Comparison of ENCODE assay signal across 1 cellular context in the genomic region with DNA sequence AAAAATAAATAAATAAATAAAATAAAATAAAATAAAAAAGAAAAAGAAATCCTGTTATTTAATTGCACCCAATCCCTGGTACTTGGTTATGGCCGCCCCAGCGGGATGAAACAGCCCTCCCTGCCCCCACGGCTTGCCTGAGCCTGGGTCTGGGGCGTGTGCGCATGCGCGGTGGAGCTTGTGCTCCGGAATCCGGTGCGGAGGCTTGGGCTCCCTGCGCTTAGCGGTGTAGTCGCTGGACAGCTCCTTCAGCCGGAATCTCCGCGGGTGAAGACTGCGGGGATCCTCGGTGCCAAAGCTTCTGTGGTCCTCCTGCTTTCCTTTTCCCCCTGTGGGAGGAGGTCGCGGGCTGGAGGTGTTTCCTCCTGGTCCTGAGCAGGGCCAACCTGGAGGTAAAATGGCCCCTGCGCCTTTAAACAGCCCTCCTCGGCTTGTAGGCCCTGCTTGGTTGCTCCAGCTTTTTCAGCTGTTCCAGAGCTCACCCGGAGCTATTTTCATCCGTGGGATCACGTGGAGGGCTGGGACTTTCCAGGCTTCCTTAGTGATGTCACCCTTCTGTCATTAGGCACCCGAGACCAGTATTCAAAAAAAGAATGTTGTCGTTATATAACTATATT.
TF ChIP-seq lines count a peak whose summit lies in the region.

TSS of gene PLA2G4C (minus strand) at position 468 of the 617 bp plus-strand sequence. CDS start 4,288 bp downstream, outside the sequence.

TF ChIP-seq in GM12878, 131 proteins besides CTCF, POLR2A, EP300 and RAD21 (continued from another document and continues in another):
- no peak for TF ChIP-seq MEF2B (IDR thresholded peaks at IDR 0.05; ENCODE audit: partially characterized antibody, poor library complexity, severe bottlenecking)
- TF ChIP-seq CBX3 (IDR thresholded peaks at IDR 0.05; ENCODE audit: borderline replicate concordance, low read depth), result no peak
- TF ChIP-seq ZSCAN29 (IDR thresholded peaks at IDR 0.05), result no peak
- TF ChIP-seq SIN3A (IDR thresholded peaks at IDR 0.05; ENCODE audit: low read depth, low read length), result no peak
- no peak for TF ChIP-seq CBFB (IDR thresholded peaks at IDR 0.05; ENCODE audit: low read depth)
- TF ChIP-seq CHD2 (IDR thresholded peaks at IDR 0.05; ENCODE audit: borderline replicate concordance, low read depth, low read length), result 0 out of 2 replicates have a peak, but pooled peaks have one; percentile 55
- no peak for TF ChIP-seq CHD1 (IDR thresholded peaks at IDR 0.05; ENCODE audit: low read depth, low read length)
- no peak for TF ChIP-seq TARDBP (IDR thresholded peaks at IDR 0.05; ENCODE audit: borderline replicate concordance)
- TF ChIP-seq, protein P1, sequence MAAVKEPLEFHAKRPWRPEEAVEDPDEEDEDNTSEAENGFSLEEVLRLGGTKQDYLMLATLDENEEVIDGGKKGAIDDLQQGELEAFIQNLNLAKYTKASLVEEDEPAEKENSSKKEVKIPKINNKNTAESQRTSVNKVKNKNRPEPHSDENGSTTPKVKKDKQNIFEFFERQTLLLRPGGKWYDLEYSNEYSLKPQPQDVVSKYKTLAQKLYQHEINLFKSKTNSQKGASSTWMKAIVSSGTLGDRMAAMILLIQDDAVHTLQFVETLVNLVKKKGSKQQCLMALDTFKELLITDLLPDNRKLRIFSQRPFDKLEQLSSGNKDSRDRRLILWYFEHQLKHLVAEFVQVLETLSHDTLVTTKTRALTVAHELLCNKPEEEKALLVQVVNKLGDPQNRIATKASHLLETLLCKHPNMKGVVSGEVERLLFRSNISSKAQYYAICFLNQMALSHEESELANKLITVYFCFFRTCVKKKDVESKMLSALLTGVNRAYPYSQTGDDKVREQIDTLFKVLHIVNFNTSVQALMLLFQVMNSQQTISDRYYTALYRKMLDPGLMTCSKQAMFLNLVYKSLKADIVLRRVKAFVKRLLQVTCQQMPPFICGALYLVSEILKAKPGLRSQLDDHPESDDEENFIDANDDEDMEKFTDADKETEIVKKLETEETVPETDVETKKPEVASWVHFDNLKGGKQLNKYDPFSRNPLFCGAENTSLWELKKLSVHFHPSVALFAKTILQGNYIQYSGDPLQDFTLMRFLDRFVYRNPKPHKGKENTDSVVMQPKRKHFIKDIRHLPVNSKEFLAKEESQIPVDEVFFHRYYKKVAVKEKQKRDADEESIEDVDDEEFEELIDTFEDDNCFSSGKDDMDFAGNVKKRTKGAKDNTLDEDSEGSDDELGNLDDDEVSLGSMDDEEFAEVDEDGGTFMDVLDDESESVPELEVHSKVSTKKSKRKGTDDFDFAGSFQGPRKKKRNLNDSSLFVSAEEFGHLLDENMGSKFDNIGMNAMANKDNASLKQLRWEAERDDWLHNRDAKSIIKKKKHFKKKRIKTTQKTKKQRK (IDR thresholded peaks at IDR 0.05; ENCODE audit: low read depth, low read length), result no peak
- no peak for TF ChIP-seq MYC (IDR thresholded peaks at IDR 0.05; ENCODE audit: insufficient read depth, insufficient read length, insufficient replicate concordance, low read length, severe bottlenecking)
- TF ChIP-seq, protein P2, sequence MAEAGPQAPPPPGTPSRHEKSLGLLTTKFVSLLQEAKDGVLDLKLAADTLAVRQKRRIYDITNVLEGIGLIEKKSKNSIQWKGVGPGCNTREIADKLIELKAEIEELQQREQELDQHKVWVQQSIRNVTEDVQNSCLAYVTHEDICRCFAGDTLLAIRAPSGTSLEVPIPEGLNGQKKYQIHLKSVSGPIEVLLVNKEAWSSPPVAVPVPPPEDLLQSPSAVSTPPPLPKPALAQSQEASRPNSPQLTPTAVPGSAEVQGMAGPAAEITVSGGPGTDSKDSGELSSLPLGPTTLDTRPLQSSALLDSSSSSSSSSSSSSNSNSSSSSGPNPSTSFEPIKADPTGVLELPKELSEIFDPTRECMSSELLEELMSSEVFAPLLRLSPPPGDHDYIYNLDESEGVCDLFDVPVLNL (IDR thresholded peaks at IDR 0.05; ENCODE audit: low read depth, low read length), result no peak
- no peak for TF ChIP-seq IRF5 (IDR thresholded peaks at IDR 0.05; ENCODE audit: borderline replicate concordance)
- TF ChIP-seq NR2C2 (IDR thresholded peaks at IDR 0.05; ENCODE audit: borderline replicate concordance, control insufficient read depth, insufficient read length, low read depth), result no peak
- no peak for TF ChIP-seq PKNOX1 (IDR thresholded peaks at IDR 0.05)
- TF ChIP-seq SRF (IDR thresholded peaks at IDR 0.05; ENCODE audit: low read depth in 2 of 2, low read length in 2 of 2), result no peak
- TF ChIP-seq ZBED1 (IDR thresholded peaks at IDR 0.05; ENCODE audit: borderline replicate concordance), result no peak
- TF ChIP-seq TCF12 (IDR thresholded peaks at IDR 0.05; ENCODE audit: low read depth, low read length), result no peak
- TF ChIP-seq POLR2AphosphoS5 (IDR thresholded peaks at IDR 0.05; ENCODE audit: low read length), result peak; percentile 58; the same call in 1 of the 2 replicates
- peak; percentile 15; the same call in 1 of the 2 replicates for TF ChIP-seq CREM (IDR thresholded peaks at IDR 0.05; ENCODE audit: low read depth)
- no peak for TF ChIP-seq SKIL (IDR thresholded peaks at IDR 0.05; ENCODE audit: low read depth, poor library complexity, severe bottlenecking)
- 0 out of 2 replicates have a peak, but pooled peaks have one; percentile 38 for TF ChIP-seq CREB1 (IDR thresholded peaks at IDR 0.05; ENCODE audit: low read depth)
- TF ChIP-seq POLR2AphosphoS2 (IDR thresholded peaks at IDR 0.05; ENCODE audit: low read depth, low read length), result no peak
- TF ChIP-seq TCF3 (IDR thresholded peaks at IDR 0.05; ENCODE audit: borderline replicate concordance, insufficient read depth, low read depth, low read length), result no peak
- peak; percentile 14; the same call in 1 of the 2 replicates for TF ChIP-seq RUNX3 (IDR thresholded peaks at IDR 0.05; ENCODE audit: low read length)
- peak; percentile 53 for TF ChIP-seq RELA (IDR thresholded peaks at IDR 0.05; ENCODE audit: borderline replicate concordance, partially characterized antibody)
- TF ChIP-seq, protein P3, sequence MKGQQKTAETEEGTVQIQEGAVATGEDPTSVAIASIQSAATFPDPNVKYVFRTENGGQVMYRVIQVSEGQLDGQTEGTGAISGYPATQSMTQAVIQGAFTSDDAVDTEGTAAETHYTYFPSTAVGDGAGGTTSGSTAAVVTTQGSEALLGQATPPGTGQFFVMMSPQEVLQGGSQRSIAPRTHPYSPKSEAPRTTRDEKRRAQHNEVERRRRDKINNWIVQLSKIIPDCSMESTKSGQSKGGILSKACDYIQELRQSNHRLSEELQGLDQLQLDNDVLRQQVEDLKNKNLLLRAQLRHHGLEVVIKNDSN (IDR thresholded peaks at IDR 0.05; ENCODE audit: borderline replicate concordance, extremely low read length, insufficient read depth, low read depth, low read length), result peak; percentile 62
- TF ChIP-seq CEBPB (IDR thresholded peaks at IDR 0.05; ENCODE audit: borderline replicate concordance in 1 of 2, low read depth in 2 of 2, low read length in 2 of 2), result no peak
- TF ChIP-seq, protein P4, sequence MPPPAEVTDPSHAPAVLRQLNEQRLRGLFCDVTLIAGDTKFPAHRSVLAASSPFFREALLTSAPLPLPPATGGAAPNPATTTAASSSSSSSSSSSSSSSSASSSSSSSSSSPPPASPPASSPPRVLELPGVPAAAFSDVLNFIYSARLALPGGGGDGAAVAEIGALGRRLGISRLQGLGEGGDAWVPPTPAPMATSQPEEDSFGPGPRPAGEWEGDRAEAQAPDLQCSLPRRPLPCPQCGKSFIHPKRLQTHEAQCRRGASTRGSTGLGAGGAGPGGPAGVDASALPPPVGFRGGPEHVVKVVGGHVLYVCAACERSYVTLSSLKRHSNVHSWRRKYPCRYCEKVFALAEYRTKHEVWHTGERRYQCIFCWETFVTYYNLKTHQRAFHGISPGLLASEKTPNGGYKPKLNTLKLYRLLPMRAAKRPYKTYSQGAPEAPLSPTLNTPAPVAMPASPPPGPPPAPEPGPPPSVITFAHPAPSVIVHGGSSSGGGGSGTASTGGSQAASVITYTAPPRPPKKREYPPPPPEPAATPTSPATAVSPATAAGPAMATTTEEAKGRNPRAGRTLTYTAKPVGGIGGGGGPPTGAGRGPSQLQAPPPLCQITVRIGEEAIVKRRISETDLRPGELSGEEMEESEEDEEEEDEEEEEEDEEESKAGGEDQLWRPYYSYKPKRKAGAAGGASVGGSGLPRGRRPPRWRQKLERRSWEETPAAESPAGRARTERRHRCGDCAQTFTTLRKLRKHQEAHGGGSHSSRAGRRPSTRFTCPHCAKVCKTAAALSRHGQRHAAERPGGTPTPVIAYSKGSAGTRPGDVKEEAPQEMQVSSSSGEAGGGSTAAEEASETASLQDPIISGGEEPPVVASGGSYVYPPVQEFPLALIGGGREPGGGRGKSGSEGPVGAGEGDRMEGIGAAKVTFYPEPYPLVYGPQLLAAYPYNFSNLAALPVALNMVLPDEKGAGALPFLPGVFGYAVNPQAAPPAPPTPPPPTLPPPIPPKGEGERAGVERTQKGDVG (CRISPR knock-in tag; IDR thresholded peaks at IDR 0.05), result no peak
- no peak for TF ChIP-seq NR2F1 (conservative IDR thresholded peaks at IDR 0.05)
- TF ChIP-seq NR2C1 (IDR thresholded peaks at IDR 0.05), result no peak
- no peak for TF ChIP-seq BCL3 (IDR thresholded peaks at IDR 0.05; ENCODE audit: borderline replicate concordance, insufficient read depth, low read depth, low read length, poor library complexity, severe bottlenecking)
- TF ChIP-seq ETV6 (conservative IDR thresholded peaks at IDR 0.05 in 1 of 2, IDR thresholded peaks at IDR 0.05 in 1 of 2; ENCODE audit: borderline replicate concordance in 1 of 2, low read depth in 1 of 2), result no peak
- TF ChIP-seq FOXK2 (IDR thresholded peaks at IDR 0.05), result no peak
- TF ChIP-seq, protein P5, sequence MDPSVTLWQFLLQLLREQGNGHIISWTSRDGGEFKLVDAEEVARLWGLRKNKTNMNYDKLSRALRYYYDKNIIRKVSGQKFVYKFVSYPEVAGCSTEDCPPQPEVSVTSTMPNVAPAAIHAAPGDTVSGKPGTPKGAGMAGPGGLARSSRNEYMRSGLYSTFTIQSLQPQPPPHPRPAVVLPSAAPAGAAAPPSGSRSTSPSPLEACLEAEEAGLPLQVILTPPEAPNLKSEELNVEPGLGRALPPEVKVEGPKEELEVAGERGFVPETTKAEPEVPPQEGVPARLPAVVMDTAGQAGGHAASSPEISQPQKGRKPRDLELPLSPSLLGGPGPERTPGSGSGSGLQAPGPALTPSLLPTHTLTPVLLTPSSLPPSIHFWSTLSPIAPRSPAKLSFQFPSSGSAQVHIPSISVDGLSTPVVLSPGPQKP (IDR thresholded peaks at IDR 0.05; ENCODE audit: low read depth, low read length), result no peak
- no peak for TF ChIP-seq NFYA (IDR thresholded peaks at IDR 0.05; ENCODE audit: borderline replicate concordance, low read depth, low read length)
